Comparison of ENCODE assay signal across 24 cellular contexts in genomic region chr1:240314845-240315746, GRCh38.
DNase-seq lines count a peak whose midpoint lies in the region; ATAC-seq, FAIRE-seq and TF ChIP-seq lines count a peak whose summit lies in the region.
"Had no signal": no experiment of that assay in that cellular context is flagged by ENCODE, and none has a peak within 500 bp of the region (broad histone marks: within the 10 kb centered on the region; RNA-seq: fewer than 3 reads in every experiment).

No MANE protein-coding gene starts in this region.

- no peaks in the 10 kb centered on the region for H3K9me3 ChIP-seq in HepG2 (ENCODE audit: low read length)
- H3K9me3 ChIP-seq: breast epithelium, neutrophil, suprapubic skin had no signal

- under 1% methylated on average over 3 of the region's 3 CpGs for WGBS in HepG2 (ENCODE audit: low lambda C conversion rate)

- H3K27me3 ChIP-seq in rectal smooth muscle tissue (ENCODE audit: control insufficient read depth, insufficient read depth, low read length) (no peaks in the 10 kb centered on the region), HepG2 (ENCODE audit: control insufficient read depth in 1 of 2, insufficient read depth in 2 of 2, low read length in 2 of 2) (no peaks in the 10 kb centered on the region)
- H3K27me3 ChIP-seq: breast epithelium, left lung, neutrophil, SJSA1, suprapubic skin had no signal

- no TSS peak for BruUV-seq in HepG2 (replicated peaks; lab: Mats Ljungman, UMichigan)

- POLR2A ChIA-PET in HepG2 (lab: Yijun Ruan, JAX), result no interaction called here

- TF ChIP-seq EP300 in HepG2 (IDR thresholded peaks at IDR 0.05; ENCODE audit: low read depth in 2 of 2, low read length in 2 of 2) (no peak), HepG2 (CRISPR knock-in tag; IDR thresholded peaks at IDR 0.05; ENCODE audit: borderline replicate concordance) (no peak)

- TF ChIP-seq POLR2A in HepG2 (IDR thresholded peaks at IDR 0.05; ENCODE audit: insufficient read depth in 1 of 2, low read depth in 2 of 2, low read length in 2 of 2), result no peak

- intact Hi-C loops in HepG2 (cut with micrococcal nuclease; ENCODE audit: unreplicated experiment), result no loop called here
- intact Hi-C loops in sciatic nerve (cut with DNase I), result no loop called here

- TF ChIP-seq RAD21 in HepG2 (CRISPR knock-in tag; IDR thresholded peaks at IDR 0.05), result no peak

- H3K9ac ChIP-seq in rectal smooth muscle tissue (ENCODE audit: low read length) (no peak overlapping the region), HepG2 (ENCODE audit: insufficient read depth, low read depth, low read length) (no peak overlapping the region)

- DNase-seq in AG20443 (ENCODE audit: low spot score), result peak; percentile 15
- DNase-seq in fibroblast of peridontal ligament (ENCODE audit: extremely low read depth), result peak; percentile 94
- no peak for DNase-seq in HepG2 (ENCODE audit: low spot score)
- DNase-seq in sciatic nerve (ENCODE audit: low spot score), result no peak
- DNase-seq in substantia nigra (lab: John Stamatoyannopoulos, UW), result no peak
- DNase-seq: activated CD4-positive, alpha-beta T cell treated with anti-CD3 and anti-CD28 coated beads, Interleukin-2, amount 50 U/mL, for 1 hour; activated effector memory CD4-positive, alpha-beta T cell treated with anti-CD3 and anti-CD28 coated beads, Interleukin-2, amount 50 U/mL, for 16 hours; CD8-positive, alpha-beta memory T cell; dermis blood vessel endothelial cell; KG1; left lung; NCI-H187 treated with DMSO at 0.1 percent for 48 hours; retina; T-helper 2 cell had no signal

- no peak for FAIRE-seq in HepG2 (lab: Jason Lieb, UNC)
- FAIRE-seq: H1, RCC 7860 had no signal

- no peak overlapping the region for H2AFZ ChIP-seq in HepG2 (ENCODE audit: low read length)

- no peak overlapping the region for H3K4me3 ChIP-seq in rectal smooth muscle tissue (ENCODE audit: low read length)
- no peak overlapping the region for H3K4me3 ChIP-seq in HepG2 (replicated peaks in 1 of 3; ENCODE audit: insufficient read depth in 1 of 3, low read depth in 2 of 3, low read length in 3 of 3)
- H3K4me3 ChIP-seq: breast epithelium, left lung, SJSA1, suprapubic skin had no signal

- CTCF ChIA-PET in HepG2 (lab: Yijun Ruan, JAX; ENCODE audit: low intra/inter-chr PET ratio, low total read pairs), result no interaction called here

- ATAC-seq in SK-N-SH treated with all-trans-retinoic acid at 6 μM for 48 hours (peak; percentile 52), HepG2 (no peak), sciatic nerve (no peak), HG03521 (IDR thresholded peaks at IDR 0.05; ENCODE audit: unreplicated experiment) (no peak)
- ATAC-seq: left lung had no signal

- no peaks in the 10 kb centered on the region for H3K79me2 ChIP-seq in HepG2 (ENCODE audit: insufficient read depth, low read length)

- H3K4me1 ChIP-seq in rectal smooth muscle tissue (ENCODE audit: control insufficient read depth, insufficient read depth, low read length) (no peaks in the 10 kb centered on the region), HepG2 (ENCODE audit: insufficient read depth, low read length) (no peaks in the 10 kb centered on the region)
- H3K4me1 ChIP-seq: breast epithelium, left lung, suprapubic skin had no signal

- H4K20me1 ChIP-seq in HepG2 (ENCODE audit: insufficient read depth, low read length), result no peaks in the 10 kb centered on the region

- no peak for TF ChIP-seq CTCF in HepG2 (CRISPR knock-in tag; IDR thresholded peaks at IDR 0.05)

- H3K27ac ChIP-seq in rectal smooth muscle tissue (ENCODE audit: low read depth, low read length) (peak overlapping the region; percentile 52), HepG2 (ENCODE audit: extremely low read length, insufficient read depth, low read length) (no peak overlapping the region), substantia nigra (ENCODE audit: low read depth, low read length, poor library complexity, severe bottlenecking) (no peak overlapping the region)
- H3K27ac ChIP-seq: breast epithelium, epithelial cell of prostate, left lung, neutrophil, SJSA1, suprapubic skin had no signal

- no peak overlapping the region for H3K4me2 ChIP-seq in HepG2 (ENCODE audit: low read depth, low read length)

- in situ Hi-C loops in HepG2 (cut with HindIII; ENCODE audit: extremely low pct_ligation_motif_present, low pct_unique_long_range_greater_than_20kb), result no loop called here

- H3K36me3 ChIP-seq in rectal smooth muscle tissue (ENCODE audit: control insufficient read depth, insufficient read depth, low read length), result no peaks in the 10 kb centered on the region
- H3K36me3 ChIP-seq in HepG2 (replicated peaks in 1 of 2; ENCODE audit: control insufficient read depth in 1 of 2, insufficient read depth in 2 of 2, low read length in 2 of 2), result no peaks in the 10 kb centered on the region
- H3K36me3 ChIP-seq: breast epithelium, left lung, neutrophil, suprapubic skin had no signal

TF ChIP-seq in SK-N-SH treated with all-trans-retinoic acid at 6 μM for 48 hours, 23 proteins besides CTCF, POLR2A, EP300 and RAD21:
- no peak for TF ChIP-seq CREB5 (CRISPR knock-in tag; IDR thresholded peaks at IDR 0.05; ENCODE audit: low read depth)
- TF ChIP-seq OSR1 (CRISPR knock-in tag; IDR thresholded peaks at IDR 0.05), result no peak
- TF ChIP-seq PATZ1 (CRISPR knock-in tag; IDR thresholded peaks at IDR 0.05; ENCODE audit: borderline replicate concordance), result no peak
- TF ChIP-seq ZC3H10 (CRISPR knock-in tag; IDR thresholded peaks at IDR 0.05), result peak; percentile 42; the same call in 1 of the 2 replicates
- no peak for TF ChIP-seq BACH2 (CRISPR knock-in tag; IDR thresholded peaks at IDR 0.05; ENCODE audit: borderline replicate concordance)

TF ChIP-seq in HepG2, 621 proteins besides CTCF, POLR2A, EP300 and RAD21 (continues in another document):
- no peak for TF ChIP-seq TRIM22 (IDR thresholded peaks at IDR 0.05)
- no peak for TF ChIP-seq TAF15 (IDR thresholded peaks at IDR 0.05; ENCODE audit: low read depth, low read length, poor library complexity, severe bottlenecking)
- no peak for TF ChIP-seq ZBTB49 (CRISPR knock-in tag; IDR thresholded peaks at IDR 0.05; ENCODE audit: borderline replicate concordance)
- TF ChIP-seq SP1 (IDR thresholded peaks at IDR 0.05), result no peak
- no peak for TF ChIP-seq SP1 (CRISPR knock-in tag; IDR thresholded peaks at IDR 0.05)
- no peak for TF ChIP-seq ZNF354B (CRISPR knock-in tag; IDR thresholded peaks at IDR 0.05)
- TF ChIP-seq FOXM1 (CRISPR knock-in tag; IDR thresholded peaks at IDR 0.05), result no peak
- no peak for TF ChIP-seq ETV6 (CRISPR knock-in tag; conservative IDR thresholded peaks at IDR 0.05)
- TF ChIP-seq LCORL (IDR thresholded peaks at IDR 0.05), result no peak
- no peak for TF ChIP-seq LCORL (CRISPR knock-in tag; IDR thresholded peaks at IDR 0.05)
- no peak for TF ChIP-seq IRX3 (CRISPR knock-in tag; IDR thresholded peaks at IDR 0.05; ENCODE audit: borderline replicate concordance, low read depth)
- TF ChIP-seq BHLHE40 (IDR thresholded peaks at IDR 0.05; ENCODE audit: low read length), result no peak
- TF ChIP-seq GTF3A (CRISPR knock-in tag; conservative IDR thresholded peaks at IDR 0.05), result no peak
- no peak for TF ChIP-seq ZKSCAN8 (CRISPR knock-in tag; IDR thresholded peaks at IDR 0.05; ENCODE audit: borderline replicate concordance)
- no peak for TF ChIP-seq ELF4 (CRISPR knock-in tag; IDR thresholded peaks at IDR 0.05; ENCODE audit: borderline replicate concordance)

Comparison
In these comparisons a context has a peak if more than half of its experiments do, and no peak if none do; other contexts are left out.
1. DNase-seq: peak in AG20443 (single experiment) and fibroblast of peridontal ligament (single experiment); none in HepG2 (single experiment), sciatic nerve (single experiment) and substantia nigra (0 of 49).